ENCODE assay signal across 3 cellular contexts in genomic region chr22:22581524-22581923, GRCh38. TPM values are rescaled to one million over a fixed set of nuclear protein-coding genes. Genes with fewer than 3 reads are reported as not detected.
"Had no signal": no experiment of that assay in that cellular context is flagged by ENCODE, and none has a peak within 500 bp of the region (broad histone marks: within the 10 kb centered on the region; RNA-seq: fewer than 3 reads in every experiment).

No MANE protein-coding gene starts in this region.

RNA-seq across cellular contexts. Expression of gene PRAME, which starts 22.5 kb away (rescaled TPM):
- total RNA-seq: LHCN-M2, M059J, MCF 10A had no signal
